Comparison of ENCODE assay signal across 18 cellular contexts in the genomic region with DNA sequence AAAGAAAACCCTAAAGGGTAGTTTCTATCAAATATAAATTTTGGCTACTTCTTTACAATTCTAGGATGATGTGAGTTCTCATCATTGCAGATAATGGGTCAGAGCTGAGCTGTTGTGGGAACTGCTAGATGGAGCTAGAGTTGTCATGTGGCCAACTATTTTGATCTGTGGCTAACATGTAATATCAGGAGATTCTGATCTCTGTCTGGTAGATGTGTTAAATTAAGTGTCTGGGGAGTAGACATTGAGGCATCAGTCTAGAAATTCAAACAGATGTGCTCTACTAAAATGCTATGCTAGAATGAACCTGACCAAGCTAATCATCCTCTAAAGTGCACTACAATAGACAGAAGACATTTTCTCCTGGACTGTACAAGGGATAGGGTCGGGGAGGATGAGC.
"Had no signal": no experiment of that assay in that cellular context is flagged by ENCODE, and none has a peak within 500 bp of the region (broad histone marks: within the 10 kb centered on the region; RNA-seq: fewer than 3 reads in every experiment).

No MANE protein-coding gene starts in this region.

- H3K27ac ChIP-seq: coronary artery, right atrium auricular region, suprapubic skin, WERI-Rb-1 had no signal

- H3K36me3 ChIP-seq: heart right ventricle, left ventricle myocardium inferior, right atrium auricular region, suprapubic skin, upper lobe of left lung, WERI-Rb-1 had no signal

- H3K27me3 Mint-ChIP-seq: stimulated activated naive B cell treated with anti-CD40 and anti-IgM and Interleukin-4, amounts not matched to agents 10 μg/mL and 1 μg/mL and 100 μg/mL, for 72 hours; T-cell had no signal

- DNase-seq: activated CD4-positive, alpha-beta T cell treated with anti-CD3 and anti-CD28 coated beads for 4 hours; activated CD8-positive, alpha-beta memory T cell treated with anti-CD3 and anti-CD28 coated beads, Interleukin-2, amount 50 U/mL, for 48 hours; activated CD8-positive, alpha-beta T cell treated with anti-CD3 and anti-CD28 coated beads, Interleukin-2, amount 10 ng/mL, durations not matched to agents 7 days and 5 days; activated naive CD4-positive, alpha-beta T cell treated with anti-CD3 and anti-CD28 coated beads for 36 hours; caudate nucleus; effector CD8-positive, alpha-beta T cell; heart right ventricle; kidney; left ventricle myocardium inferior; mesenchymal stem cell; small intestine; stimulated activated naive B cell treated with anti-CD40 and anti-IgM and Interleukin-4, amounts not matched to agents 10 μg/mL and 1 μg/mL and 100 μg/mL, for 72 hours; T-cell; upper lobe of left lung; WERI-Rb-1 had no signal

- ATAC-seq: activated CD8-positive, alpha-beta T cell treated with anti-CD3 and anti-CD28 coated beads, Interleukin-2, amount 10 ng/mL, durations not matched to agents 7 days and 5 days; heart right ventricle; stimulated activated naive B cell treated with anti-CD40 and anti-IgM and Interleukin-4, amounts not matched to agents 10 μg/mL and 1 μg/mL and 100 μg/mL, for 72 hours had no signal

- H3K36me3 Mint-ChIP-seq: stimulated activated naive B cell treated with anti-CD40 and anti-IgM and Interleukin-4, amounts not matched to agents 10 μg/mL and 1 μg/mL and 100 μg/mL, for 72 hours; T-cell had no signal

- H3K27me3 ChIP-seq: heart right ventricle, right atrium auricular region, suprapubic skin, upper lobe of left lung had no signal

- H3K4me3 ChIP-seq: coronary artery, heart right ventricle, left ventricle myocardium inferior, right atrium auricular region, suprapubic skin, upper lobe of left lung had no signal

- H3K4me3 Mint-ChIP-seq: activated CD8-positive, alpha-beta T cell treated with anti-CD3 and anti-CD28 coated beads, Interleukin-2, amount 10 ng/mL, durations not matched to agents 7 days and 5 days; activated naive CD4-positive, alpha-beta T cell treated with anti-CD3 and anti-CD28 coated beads for 36 hours; stimulated activated naive B cell treated with anti-CD40 and anti-IgM and Interleukin-4, amounts not matched to agents 10 μg/mL and 1 μg/mL and 100 μg/mL, for 72 hours; T-cell had no signal

- H3K27ac Mint-ChIP-seq: activated CD8-positive, alpha-beta T cell treated with anti-CD3 and anti-CD28 coated beads, Interleukin-2, amount 10 ng/mL, durations not matched to agents 7 days and 5 days; activated naive CD4-positive, alpha-beta T cell treated with anti-CD3 and anti-CD28 coated beads for 36 hours; stimulated activated naive B cell treated with anti-CD40 and anti-IgM and Interleukin-4, amounts not matched to agents 10 μg/mL and 1 μg/mL and 100 μg/mL, for 72 hours had no signal

- H3K9me3 Mint-ChIP-seq: activated naive CD4-positive, alpha-beta T cell treated with anti-CD3 and anti-CD28 coated beads for 36 hours; T-cell had no signal

- H3K9me3 ChIP-seq: heart right ventricle, left ventricle myocardium inferior, right atrium auricular region, suprapubic skin, upper lobe of left lung had no signal
